ENCODE assay signal across 1 cellular context in the genomic region with DNA sequence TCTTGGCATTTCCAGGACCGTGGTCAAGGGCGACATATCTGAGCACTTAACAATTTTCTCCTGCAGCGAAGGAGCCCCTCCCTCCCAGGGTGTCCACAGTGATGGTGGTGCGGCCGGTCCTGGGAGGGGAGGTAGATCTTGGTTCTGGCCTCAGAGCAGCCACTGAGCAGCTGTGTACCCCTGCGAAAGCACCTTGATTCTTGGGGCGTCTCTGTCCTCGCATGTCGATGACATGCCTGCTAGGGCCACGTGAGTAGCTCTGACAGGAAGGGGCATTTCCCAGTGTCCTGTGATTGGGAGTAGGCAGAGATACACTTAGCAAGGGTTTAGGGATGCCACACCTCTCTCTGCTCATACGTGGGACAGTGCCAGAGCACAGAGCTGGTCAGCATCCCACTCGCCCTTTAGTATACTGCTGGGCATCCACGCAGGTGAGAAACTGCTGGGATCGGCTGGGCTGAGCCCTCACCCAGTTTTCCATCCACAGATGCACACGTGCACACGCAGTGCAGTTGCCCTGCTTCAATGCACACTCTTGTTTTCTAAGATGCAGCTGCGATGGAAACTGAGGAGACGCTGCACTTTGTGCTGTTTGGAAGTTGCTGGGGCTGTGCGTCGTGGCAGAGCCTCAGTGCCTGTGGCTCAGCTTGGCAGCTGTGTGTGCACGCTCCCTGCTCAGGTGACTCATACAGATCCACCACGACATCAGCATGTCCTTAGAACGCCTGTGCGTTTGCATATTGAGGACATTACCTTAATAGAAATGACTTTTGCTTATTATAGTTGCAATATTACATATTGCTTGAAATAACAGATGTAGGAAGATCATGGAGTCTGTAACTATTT.
TF ChIP-seq lines count a peak whose summit lies in the region.

No MANE protein-coding gene starts in this region.

TF ChIP-seq in H1, 55 proteins besides CTCF, POLR2A, EP300 and RAD21:
- TF ChIP-seq GABPA (IDR thresholded peaks at IDR 0.05; ENCODE audit: borderline replicate concordance, insufficient read depth, low read length) (no peak), GTF2F1 (IDR thresholded peaks at IDR 0.05; ENCODE audit: borderline replicate concordance, low read depth, low read length) (no peak), PHF8 (conservative IDR thresholded peaks at IDR 0.05; ENCODE audit: low read depth, low read length) (no peak), EZH2 (IDR thresholded peaks at IDR 0.05; ENCODE audit: low read depth, low read length, severe bottlenecking) (no peak), JUND (IDR thresholded peaks at IDR 0.05; ENCODE audit: low read length) (no peak), YY1 (IDR thresholded peaks at IDR 0.05; ENCODE audit: low read depth, low read length) (no peak), SIN3A (conservative IDR thresholded peaks at IDR 0.05 in 1 of 2, IDR thresholded peaks at IDR 0.05 in 1 of 2; ENCODE audit: low read depth in 1 of 2, low read length in 2 of 2) (no peak), TAF1 (IDR thresholded peaks at IDR 0.05; ENCODE audit: low read depth, low read length) (no peak), FOSL1 (IDR thresholded peaks at IDR 0.05; ENCODE audit: insufficient read depth, low read depth, low read length) (no peak), CEBPB (IDR thresholded peaks at IDR 0.05; ENCODE audit: low read depth, low read length) (no peak), RFX5 (IDR thresholded peaks at IDR 0.05; ENCODE audit: borderline replicate concordance, low read depth, low read length) (no peak), JUN (IDR thresholded peaks at IDR 0.05; ENCODE audit: low read depth, low read length) (no peak), SP2 (IDR thresholded peaks at IDR 0.05; ENCODE audit: low read length) (no peak), SRF (IDR thresholded peaks at IDR 0.05; ENCODE audit: low read depth, low read length) (no peak), HDAC2 (IDR thresholded peaks at IDR 0.05; ENCODE audit: borderline replicate concordance in 1 of 2, low read depth in 2 of 2, low read length in 2 of 2) (no peak), BACH1 (IDR thresholded peaks at IDR 0.05; ENCODE audit: low read length) (no peak), SP1 (IDR thresholded peaks at IDR 0.05; ENCODE audit: low read depth, low read length) (no peak), SIRT6 (IDR thresholded peaks at IDR 0.05; ENCODE audit: low read length) (no peak)
- TF ChIP-seq, protein P1, sequence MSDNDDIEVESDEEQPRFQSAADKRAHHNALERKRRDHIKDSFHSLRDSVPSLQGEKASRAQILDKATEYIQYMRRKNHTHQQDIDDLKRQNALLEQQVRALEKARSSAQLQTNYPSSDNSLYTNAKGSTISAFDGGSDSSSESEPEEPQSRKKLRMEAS (IDR thresholded peaks at IDR 0.05), result no peak
- TF ChIP-seq, protein P2, sequence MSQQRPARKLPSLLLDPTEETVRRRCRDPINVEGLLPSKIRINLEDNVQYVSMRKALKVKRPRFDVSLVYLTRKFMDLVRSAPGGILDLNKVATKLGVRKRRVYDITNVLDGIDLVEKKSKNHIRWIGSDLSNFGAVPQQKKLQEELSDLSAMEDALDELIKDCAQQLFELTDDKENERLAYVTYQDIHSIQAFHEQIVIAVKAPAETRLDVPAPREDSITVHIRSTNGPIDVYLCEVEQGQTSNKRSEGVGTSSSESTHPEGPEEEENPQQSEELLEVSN (IDR thresholded peaks at IDR 0.05), result no peak
TF ChIP-seq in H1: peak in this region for 0.
